ENCODE assay signal across 23 cellular contexts in genomic region chr1:23210963-23211362, GRCh38. TPM values are rescaled to one million over a fixed set of nuclear protein-coding genes. Genes with fewer than 3 reads are reported as not detected.
"Had no signal": no experiment of that assay in that cellular context is flagged by ENCODE, and none has a peak within 500 bp of the region (broad histone marks: within the 10 kb centered on the region; RNA-seq: fewer than 3 reads in every experiment).

No MANE protein-coding gene starts in this region.

- H3K9me3 ChIP-seq: Peyer's patch, SJSA1 had no signal

- DNase-seq: activated CD4-positive, alpha-beta T cell treated with anti-CD3 and anti-CD28 coated beads for 4 hours; activated CD4-positive, alpha-beta T cell treated with anti-CD3 and anti-CD28 coated beads, Interleukin-2, amount 50 U/mL, for 4 hours; activated CD8-positive, alpha-beta memory T cell treated with anti-CD3 and anti-CD28 coated beads, Interleukin-2, amount 50 U/mL, for 48 hours; activated CD8-positive, alpha-beta T cell treated with anti-CD3 and anti-CD28 coated beads, Interleukin-2, amount 10 ng/mL, durations not matched to agents 7 days and 5 days; activated effector memory CD4-positive, alpha-beta T cell treated with anti-CD3 and anti-CD28 coated beads, Interleukin-2, amount 50 U/mL, for 16 hours; activated T-cell treated with anti-CD3 and anti-CD28 coated beads, Interleukin-2, amount 50 U/mL, for 24 hours; amygdala; brain microvascular endothelial cell; caudate nucleus; KG1; NCI-H1092; NCI-H1930; NCI-H774; Peyer's patch; SHP77 had no signal

- H3K4me1 ChIP-seq: Peyer's patch had no signal

- ATAC-seq: activated CD4-positive, CD25-positive, alpha-beta regulatory T cell treated with anti-CD3 and anti-CD28 coated beads, Interleukin-2, amount 50 U/mL, for 24 hours; activated CD8-positive, alpha-beta T cell treated with anti-CD3 and anti-CD28 coated beads, Interleukin-2, amount 10 ng/mL, durations not matched to agents 7 days and 5 days had no signal

- H3K27me3 ChIP-seq: brain microvascular endothelial cell, Peyer's patch, SJSA1 had no signal

- H3K27ac ChIP-seq: brain microvascular endothelial cell, Peyer's patch, RWPE1, SJSA1 had no signal

- H3K36me3 ChIP-seq: brain microvascular endothelial cell, SJSA1 had no signal

- H3K4me3 ChIP-seq: Peyer's patch, SJSA1 had no signal

RNA-seq across cellular contexts. Expression of gene HTR1D, which starts 6.3 kb away (rescaled TPM):
- total RNA-seq: activated CD8-positive, alpha-beta T cell treated with anti-CD3 and anti-CD28 coated beads, Interleukin-2, amount 10 ng/mL, durations not matched to agents 7 days and 5 days; activated naive CD4-positive, alpha-beta T cell treated with anti-CD3 and anti-CD28 coated beads for 36 hours; activated T-helper 1 cell treated with anti-CD3 and anti-CD28 coated beads, Interleukin-12 subunit alpha, Interleukin-12 subunit beta, Interleukin-2, Interleukin-4 antibody, amounts not matched to agents 30 ng/mL and 10 ng/mL and 1 ng/mL, durations not matched to agents 14 hours and 24 hours and 36 hours; cerebellum; OCI-LY7; T-helper 1 cell treated with Interleukin-12 subunit alpha and Interleukin-12 subunit beta and Interleukin-4 antibody, amounts not matched to agents 30 ng/mL and 1 ng/mL, for 36 hours had no signal
